ENCODE assay signal across 15 cellular contexts in genomic region chrX:13094374-13094773, GRCh38. TPM values are rescaled to one million over a fixed set of nuclear protein-coding genes. Genes with fewer than 3 reads are reported as not detected.
DNase-seq lines count a peak whose midpoint lies in the region; ATAC-seq and TF ChIP-seq lines count a peak whose summit lies in the region.
"Had no signal": no experiment of that assay in that cellular context is flagged by ENCODE, and none has a peak within 500 bp of the region (broad histone marks: within the 10 kb centered on the region; RNA-seq: fewer than 3 reads in every experiment).

No MANE protein-coding gene starts in this region.

- no peak overlapping the region for H3K4me3 ChIP-seq in upper lobe of left lung
- H3K4me3 ChIP-seq: coronary artery had no signal

- CTCF ChIA-PET in activated naive CD4-positive, alpha-beta T cell treated with anti-CD3 and anti-CD28 coated beads, Interleukin-2, amount 10 ng/mL, durations not matched to agents 7 days and 5 days (lab: Charles Lee), result no interaction called here
- CTCF ChIA-PET in activated CD4-positive, alpha-beta memory T cell treated with anti-CD3 and anti-CD28 coated beads for 36 hours (lab: Charles Lee), result interaction anchor here (0.9 to 7.8 kb wide), 3 partner anchors 144 to 394 kb away, joined by 5 to 81 read pairs (median 34); no protein-coding TSS in a partner anchor
- CTCF ChIA-PET in GM10248 (lab: Yijun Ruan, JAX), result no interaction called here

- POLR2A ChIA-PET in activated CD4-positive, alpha-beta memory T cell treated with anti-CD3 and anti-CD28 coated beads for 36 hours (lab: Charles Lee), result no interaction called here
- POLR2A ChIA-PET in GM10248 (lab: Yijun Ruan, JAX), result no interaction called here

- no peaks in the 10 kb centered on the region for H3K27me3 Mint-ChIP-seq in activated naive CD4-positive, alpha-beta T cell treated with anti-CD3 and anti-CD28 coated beads, Interleukin-2, amount 10 ng/mL, durations not matched to agents 7 days and 5 days
- H3K27me3 Mint-ChIP-seq in activated CD4-positive, alpha-beta memory T cell treated with anti-CD3 and anti-CD28 coated beads for 36 hours, result no peaks in the 10 kb centered on the region
- H3K27me3 Mint-ChIP-seq in immature natural killer cell (ENCODE audit: low read depth in 3 of 3), result peaks cover 0 to 10% (median 1%) of the 10 kb centered on the region in 3 donors

- DNase-seq in activated naive CD4-positive, alpha-beta T cell treated with anti-CD3 and anti-CD28 coated beads, Interleukin-2, amount 10 ng/mL, durations not matched to agents 7 days and 5 days, result no peak
- DNase-seq in activated naive CD4-positive, alpha-beta T cell treated with Interleukin-2 at 50 U/mL for 16 hours, result no peak
- DNase-seq in activated CD4-positive, alpha-beta memory T cell treated with anti-CD3 and anti-CD28 coated beads for 36 hours, result no peak
- DNase-seq in immature natural killer cell, result no peak
- DNase-seq in upper lobe of left lung, result no peak
- no peak for DNase-seq in GM10248 (ENCODE audit: extremely low spot score)
- no peak for DNase-seq in KBM-7
- no peak for DNase-seq in midbrain (lab: John Stamatoyannopoulos, UW)
- DNase-seq: AML-193; NCI-H1436; posterior cingulate gyrus; stimulated activated CD8-positive, alpha-beta memory T cell treated with anti-CD3 and anti-CD28 coated beads, Interleukin-4, amount 100 ng/mL, for 48 hours had no signal

- no peaks in the 10 kb centered on the region for H3K36me3 ChIP-seq in upper lobe of left lung

- no peak for ATAC-seq in upper lobe of left lung (ENCODE audit: low FRiP score in 2 of 2)
- ATAC-seq: HepG2 had no signal

- TF ChIP-seq EP300 in upper lobe of left lung (IDR thresholded peaks at IDR 0.05), result no peak

- H3K36me3 Mint-ChIP-seq in activated naive CD4-positive, alpha-beta T cell treated with anti-CD3 and anti-CD28 coated beads, Interleukin-2, amount 10 ng/mL, durations not matched to agents 7 days and 5 days, result peaks cover 9% of the 10 kb centered on the region
- no peaks in the 10 kb centered on the region for H3K36me3 Mint-ChIP-seq in activated CD4-positive, alpha-beta memory T cell treated with anti-CD3 and anti-CD28 coated beads for 36 hours
- H3K36me3 Mint-ChIP-seq in immature natural killer cell, result no peaks in the 10 kb centered on the region

- intact Hi-C loops in activated CD4-positive, alpha-beta memory T cell treated with anti-CD3 and anti-CD28 coated beads for 36 hours (cut with micrococcal nuclease), result loop anchor here (5.0 kb wide), 3 partner anchors 378 to 638 kb away; partner anchors contain the start of genes OFD1, TCEANC and TRAPPC2

- TF ChIP-seq CTCF in upper lobe of left lung (IDR thresholded peaks at IDR 0.05), result no peak
- TF ChIP-seq CTCF in GM10248 (IDR thresholded peaks at IDR 0.05; ENCODE audit: control extremely low read depth, extremely low read depth, low read depth, missing control alignments), result no peak

- H3K4me1 Mint-ChIP-seq in activated naive CD4-positive, alpha-beta T cell treated with anti-CD3 and anti-CD28 coated beads, Interleukin-2, amount 10 ng/mL, durations not matched to agents 7 days and 5 days, result peaks cover 84% of the 10 kb centered on the region
- H3K4me1 Mint-ChIP-seq in activated CD4-positive, alpha-beta memory T cell treated with anti-CD3 and anti-CD28 coated beads for 36 hours (ENCODE audit: low read depth), result peaks cover 81% of the 10 kb centered on the region
- H3K4me1 Mint-ChIP-seq in immature natural killer cell, result peaks cover 60 to 75% of the 10 kb centered on the region in 2 donors

- peak overlapping the region; percentile 5 to 83 (median 35) for H3K27ac ChIP-seq in upper lobe of left lung

- H3K27me3 ChIP-seq in upper lobe of left lung, result no peaks in the 10 kb centered on the region

- H3K27ac Mint-ChIP-seq in activated naive CD4-positive, alpha-beta T cell treated with anti-CD3 and anti-CD28 coated beads, Interleukin-2, amount 10 ng/mL, durations not matched to agents 7 days and 5 days, result peak overlapping the region; percentile 38
- peak overlapping the region; percentile 91 for H3K27ac Mint-ChIP-seq in activated CD4-positive, alpha-beta memory T cell treated with anti-CD3 and anti-CD28 coated beads for 36 hours
- H3K27ac Mint-ChIP-seq in immature natural killer cell, result peak overlapping the region; percentile 89 to 99 (median 94)

- no peaks in the 10 kb centered on the region for H3K9me3 ChIP-seq in upper lobe of left lung

- TF ChIP-seq POLR2A in upper lobe of left lung (IDR thresholded peaks at IDR 0.05), result no peak

- H3K4me3 Mint-ChIP-seq in activated naive CD4-positive, alpha-beta T cell treated with anti-CD3 and anti-CD28 coated beads, Interleukin-2, amount 10 ng/mL, durations not matched to agents 7 days and 5 days, result no peak overlapping the region
- peak overlapping the region; percentile 62 for H3K4me3 Mint-ChIP-seq in activated CD4-positive, alpha-beta memory T cell treated with anti-CD3 and anti-CD28 coated beads for 36 hours
- H3K4me3 Mint-ChIP-seq in immature natural killer cell, result peak overlapping the region in 1 of 5 donors; percentile 78

- H3K4me1 ChIP-seq in upper lobe of left lung, result peaks cover 7 to 42% (median 13%) of the 10 kb centered on the region in 4 donors

- peaks cover 3% of the 10 kb centered on the region for H3K9me3 Mint-ChIP-seq in activated naive CD4-positive, alpha-beta T cell treated with anti-CD3 and anti-CD28 coated beads, Interleukin-2, amount 10 ng/mL, durations not matched to agents 7 days and 5 days
- no peaks in the 10 kb centered on the region for H3K9me3 Mint-ChIP-seq in activated CD4-positive, alpha-beta memory T cell treated with anti-CD3 and anti-CD28 coated beads for 36 hours
- no peaks in the 10 kb centered on the region for H3K9me3 Mint-ChIP-seq in immature natural killer cell

- in situ Hi-C loops in KBM-7 (cut with MboI; ENCODE audit: low pct_unique_long_range_greater_than_20kb, low sequenced_read_pairs), result loop anchor here (25.0 kb wide), 1 partner anchor 393 kb away; no protein-coding TSS in a partner anchor

RNA-seq across cellular contexts. Expression of gene FAM9C, which starts 50.0 kb away (rescaled TPM):
- total RNA-seq in activated CD4-positive, alpha-beta memory T cell treated with anti-CD3 and anti-CD28 coated beads for 36 hours, result under 1 TPM in 1 of 2 experiments, not detected in 1; 0.05 TPM
- polyA plus RNA-seq in immature natural killer cell, result not detected
- under 1 TPM in 1 of 6 donors, not detected in 5; 0.20 TPM for total RNA-seq in upper lobe of left lung
- total RNA-seq: HepG2, mesenteric fat pad had no signal
- polyA plus RNA-seq: HepG2 had no signal

Comparison
In these comparisons a context has a peak if more than half of its experiments do, and no peak if none do; other contexts are left out.
1. H3K27ac Mint-ChIP-seq: peak in every context shown above with its lines; median percentile 94 in immature natural killer cell; 91 in activated CD4-positive, alpha-beta memory T cell treated with anti-CD3 and anti-CD28 coated beads for 36 hours; 38 in activated naive CD4-positive, alpha-beta T cell treated with anti-CD3 and anti-CD28 coated beads, Interleukin-2, amount 10 ng/mL, durations not matched to agents 7 days and 5 days.